In genomic region chr3:11235385-11235784, GRCh38 we compare ENCODE assay signal across 22 cellular contexts. TPM values are rescaled to one million over a fixed set of nuclear protein-coding genes. Genes with fewer than 3 reads are reported as not detected.
A peak's percentile ranks its signal among the peaks of the same experiment; 100 is the strongest.
DNase-seq lines count a peak whose midpoint lies in the region; ATAC-seq and TF ChIP-seq lines count a peak whose summit lies in the region.
"Had no signal": no experiment of that assay in that cellular context is flagged by ENCODE, and none has a peak within 500 bp of the region (broad histone marks: within the 10 kb centered on the region; RNA-seq: fewer than 3 reads in every experiment).

No MANE protein-coding gene starts in this region.

- peaks cover 6 to 16% of the 10 kb centered on the region in 2 donors for H3K4me1 Mint-ChIP-seq in stimulated activated naive B cell treated with anti-CD40 and anti-IgM and Interleukin-4, amounts not matched to agents 10 μg/mL and 1 μg/mL and 100 μg/mL, for 72 hours
- H3K4me1 Mint-ChIP-seq: CD8-positive, alpha-beta memory T cell had no signal

- H3K9me3 Mint-ChIP-seq in stimulated activated naive B cell treated with anti-CD40 and anti-IgM and Interleukin-4, amounts not matched to agents 10 μg/mL and 1 μg/mL and 100 μg/mL, for 72 hours, result peaks cover 0 to 4% of the 10 kb centered on the region in 2 donors
- H3K9me3 Mint-ChIP-seq: CD4-positive, alpha-beta T cell; GM23338; H9 had no signal

- no peaks in the 10 kb centered on the region for H3K4me1 ChIP-seq in A673 (ENCODE audit: insufficient read depth, low read length, poor library complexity, severe bottlenecking)
- H3K4me1 ChIP-seq: BE2C had no signal

- POLR2A ChIA-PET in A673 (lab: Charles Lee; ENCODE audit: low non-redundant PET), result no interaction called here
- POLR2A ChIA-PET in RWPE1 (lab: Yijun Ruan, JAX; ENCODE audit: low non-redundant PET), result no interaction called here

- no peak overlapping the region for H3K4me3 ChIP-seq in A673 (ENCODE audit: low read depth, low read length, poor library complexity, severe bottlenecking)
- H3K4me3 ChIP-seq: BLaER1 treated with 17β-estradiol and CSF1 and Interleukin-3, amounts not matched to agents 10 nM and 100 nM; GM12878; GM23338 had no signal

- H3K36me3 Mint-ChIP-seq in stimulated activated naive B cell treated with anti-CD40 and anti-IgM and Interleukin-4, amounts not matched to agents 10 μg/mL and 1 μg/mL and 100 μg/mL, for 72 hours, result peaks cover under 1 to 1% of the 10 kb centered on the region in 2 donors
- H3K36me3 Mint-ChIP-seq: CD14-positive monocyte; CD8-positive, alpha-beta memory T cell had no signal

- H3K4me3 Mint-ChIP-seq in stimulated activated naive B cell treated with anti-CD40 and anti-IgM and Interleukin-4, amounts not matched to agents 10 μg/mL and 1 μg/mL and 100 μg/mL, for 72 hours, result no peak overlapping the region
- H3K4me3 Mint-ChIP-seq: CD14-positive monocyte; CD4-positive, alpha-beta T cell; CD8-positive, alpha-beta memory T cell; GM23338; H9 had no signal

- ATAC-seq in esophagus mucosa (peak; percentile 20), GM21528 (IDR thresholded peaks at IDR 0.05; ENCODE audit: low FRiP score, unreplicated experiment) (no peak)
- no peak for ATAC-seq in stimulated activated naive B cell treated with anti-CD40 and anti-IgM and Interleukin-4, amounts not matched to agents 10 μg/mL and 1 μg/mL and 100 μg/mL, for 72 hours (replicated peaks)
- ATAC-seq: GM12878, GM23338, HCT116 had no signal

- DNase-seq in A673 (ENCODE audit: low spot score) (peak; percentile 15), RWPE1 (ENCODE audit: low spot score) (no peak), occipital lobe (lab: John Stamatoyannopoulos, UW) (no peak), SKM-1 treated with dmso at 0.1 percent for 144 hours (lab: John Stamatoyannopoulos, UW; ENCODE audit: unreplicated experiment) (no peak)
- no peak for DNase-seq in stimulated activated naive B cell treated with anti-CD40 and anti-IgM and Interleukin-4, amounts not matched to agents 10 μg/mL and 1 μg/mL and 100 μg/mL, for 72 hours
- DNase-seq: ACHN; AML-193; BE2C; CD4-positive, alpha-beta T cell; CD8-positive, alpha-beta memory T cell; DMS 273 treated with DMSO at 0.1 percent for 48 hours; DMS79; EL; GDM1; H9 had no signal

- peaks cover 24% of the 10 kb centered on the region in 2 donors for H3K27me3 Mint-ChIP-seq in stimulated activated naive B cell treated with anti-CD40 and anti-IgM and Interleukin-4, amounts not matched to agents 10 μg/mL and 1 μg/mL and 100 μg/mL, for 72 hours

- H3K9me3 ChIP-seq in A673 (ENCODE audit: low read depth, low read length, poor library complexity, severe bottlenecking), result no peaks in the 10 kb centered on the region
- H3K9me3 ChIP-seq: BE2C had no signal

- intact Hi-C loops in A673 (cut with micrococcal nuclease; ENCODE audit: unreplicated experiment), result no loop called here

- BruUV-seq in A673 (replicated peaks; lab: Mats Ljungman, UMichigan), result no TSS peak

- TF ChIP-seq CTCF in A673 (conservative IDR thresholded peaks at IDR 0.05; ENCODE audit: low read depth, low read length), result no peak
- TF ChIP-seq CTCF in RWPE1 (conservative IDR thresholded peaks at IDR 0.05; ENCODE audit: low read depth), result no peak

- no peak overlapping the region for H3K27ac ChIP-seq in A673 (ENCODE audit: low read depth, low read length, poor library complexity, severe bottlenecking)
- peak overlapping the region; percentile 63 for H3K27ac ChIP-seq in RWPE1
- H3K27ac ChIP-seq: BLaER1 treated with 17β-estradiol and CSF1 and Interleukin-3, amounts not matched to agents 10 nM and 100 nM had no signal

- no peaks in the 10 kb centered on the region for H3K27me3 ChIP-seq in A673 (replicated peaks; ENCODE audit: insufficient read depth, low read depth, low read length, poor library complexity)
- H3K27me3 ChIP-seq: BE2C; BLaER1 treated with 17β-estradiol and CSF1 and Interleukin-3, amounts not matched to agents 10 nM and 100 nM had no signal

- H3K27ac Mint-ChIP-seq in stimulated activated naive B cell treated with anti-CD40 and anti-IgM and Interleukin-4, amounts not matched to agents 10 μg/mL and 1 μg/mL and 100 μg/mL, for 72 hours, result peak overlapping the region; percentile 59
- H3K27ac Mint-ChIP-seq: CD14-positive monocyte; CD4-positive, alpha-beta T cell; CD8-positive, alpha-beta memory T cell; GM23338; H9 had no signal

- H3K36me3 ChIP-seq in A673 (ENCODE audit: insufficient read depth, low read length, poor library complexity, severe bottlenecking), result no peaks in the 10 kb centered on the region
- H3K36me3 ChIP-seq: BE2C had no signal

- CTCF ChIA-PET in A673 (lab: Charles Lee), result interaction anchor here (0.6 to 1.7 kb wide), 2 partner anchors 99 to 180 kb away, joined by 5 read pairs; no protein-coding TSS in a partner anchor
- CTCF ChIA-PET in RWPE1 (lab: Yijun Ruan, JAX), result interaction anchor here (0.6 kb wide), 1 partner anchor 53 kb away, joined by 3 read pairs; no protein-coding TSS in a partner anchor

RNA-seq across cellular contexts. Expression of gene ATG7, which starts 36.8 kb away (rescaled TPM):
- total RNA-seq in A673 (2021) (30.9 and 33.8 TPM in 2 replicates), esophagus mucosa (30.0 TPM), occipital lobe (22.6 TPM)
